ENCODE assay signal across 19 cellular contexts in the genomic region with DNA sequence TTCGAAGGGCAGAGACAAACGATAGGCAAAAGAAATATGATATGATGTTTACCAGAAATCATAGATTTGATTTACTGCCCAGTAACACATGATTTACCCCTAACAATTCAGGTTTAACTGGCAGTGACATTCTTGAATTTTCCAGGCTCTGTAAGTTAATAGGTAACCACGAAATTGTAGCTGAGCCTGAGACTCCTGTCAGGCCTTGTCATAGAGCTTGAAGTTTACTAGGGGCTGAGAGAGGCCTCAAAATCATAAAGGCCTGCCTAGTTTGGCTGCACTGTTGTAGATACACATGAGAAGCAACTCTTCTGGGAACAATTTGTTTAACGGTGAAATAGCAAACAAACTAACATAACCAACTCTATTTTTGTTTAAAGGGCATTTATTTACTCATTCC. TPM values are rescaled to one million over a fixed set of nuclear protein-coding genes. Genes with fewer than 3 reads are reported as not detected.
A peak's percentile ranks its signal among the peaks of the same experiment; 100 is the strongest.
DNase-seq lines count a peak whose midpoint lies in the region; ATAC-seq and TF ChIP-seq lines count a peak whose summit lies in the region.
"Had no signal": no experiment of that assay in that cellular context is flagged by ENCODE, and none has a peak within 500 bp of the region (broad histone marks: within the 10 kb centered on the region; RNA-seq: fewer than 3 reads in every experiment).

No MANE protein-coding gene starts in this region.

- TF ChIP-seq CTCF in breast epithelium (IDR thresholded peaks at IDR 0.05) (no peak), MCF 10A (IDR thresholded peaks at IDR 0.05; ENCODE audit: unreplicated experiment) (no peak)

- peaks cover 4% of the 10 kb centered on the region for H3K36me3 Mint-ChIP-seq in MCF 10A (ENCODE audit: insufficient read depth, unreplicated experiment)

- peak overlapping the region; percentile 31 to 54 for H3K27ac ChIP-seq in breast epithelium
- H3K27ac ChIP-seq in urinary bladder (ENCODE audit: low read depth): peak overlapping the region; percentile 29
- H3K27ac ChIP-seq: ovary had no signal

- WGBS in urinary bladder: 52% methylated on average over 4 of the region's 4 CpGs

- H3K4me1 Mint-ChIP-seq in MCF 10A (ENCODE audit: insufficient read depth, unreplicated experiment): no peaks in the 10 kb centered on the region

- DNase-seq in breast epithelium (ENCODE audit: low spot score in 2 of 2) (no peak), MCF 10A (ENCODE audit: unreplicated experiment) (no peak), glomerular visceral epithelial cell (ENCODE audit: extremely low spot score) (peak; percentile 14), myocyte (ENCODE audit: low read depth) (peak; percentile 19), head of caudate nucleus (no peak), NCI-H1694 treated with DMSO at 0.1 percent for 48 hours (lab: John Stamatoyannopoulos, UW) (no peak)
- DNase-seq: activated CD4-positive, alpha-beta T cell treated with anti-CD3 and anti-CD28 coated beads for 1 hour; activated naive CD8-positive, alpha-beta T cell treated with anti-CD3 and anti-CD28 coated beads, Interleukin-2, amount 50 U/mL, for 24 hours; C1 segment of cervical spinal cord; NCI-H510A treated with DMSO at 0.1 percent for 48 hours; ovary; stimulated activated CD4-positive, alpha-beta T cell treated with anti-CD3 and anti-CD28 coated beads, Interleukin-2, amount 100 ng/mL, for 48 hours; stimulated activated naive CD8-positive, alpha-beta T cell treated with anti-CD3 and anti-CD28 coated beads, Interleukin-15, amount 100 ng/mL, for 72 hours had no signal

- CTCF ChIA-PET in MCF 10A (lab: Yijun Ruan, JAX): no interaction called here

- no peaks in the 10 kb centered on the region for H3K9me3 Mint-ChIP-seq in MCF 10A (ENCODE audit: unreplicated experiment)
- H3K9me3 Mint-ChIP-seq: activated naive CD8-positive, alpha-beta T cell treated with anti-CD3 and anti-CD28 coated beads, Interleukin-2, amount 50 U/mL, for 24 hours; activated T-helper 17 cell treated with anti-CD3 and anti-CD28 coated beads, Interleukin-2, amount 50 U/mL, for 72 hours; dendritic cell treated with granulocyte-macrophage colony-stimulating factor and Interleukin-4, amounts not matched to agents 40 ng/mL and 50 ng/mL, for 4 days; stimulated activated naive CD8-positive, alpha-beta T cell treated with anti-CD3 and anti-CD28 coated beads, Interleukin-15, amount 100 ng/mL, for 72 hours had no signal

- H3K4me1 ChIP-seq in breast epithelium: no peaks in the 10 kb centered on the region
- peaks cover 2% of the 10 kb centered on the region for H3K4me1 ChIP-seq in urinary bladder (ENCODE audit: insufficient read depth)

- no peaks in the 10 kb centered on the region for H3K36me3 ChIP-seq in breast epithelium
- no peaks in the 10 kb centered on the region for H3K36me3 ChIP-seq in urinary bladder (ENCODE audit: insufficient read depth)
- H3K36me3 ChIP-seq: ovary had no signal

- BruUV-seq in MCF 10A (replicated peaks; lab: Mats Ljungman, UMichigan): no TSS peak

- no peak for TF ChIP-seq POLR2A in breast epithelium (IDR thresholded peaks at IDR 0.05)

- no peaks in the 10 kb centered on the region for H3K27me3 ChIP-seq in breast epithelium
- H3K27me3 ChIP-seq: ovary had no signal

- no peaks in the 10 kb centered on the region for H3K27me3 Mint-ChIP-seq in MCF 10A (ENCODE audit: insufficient read depth, unreplicated experiment)
- H3K27me3 Mint-ChIP-seq: activated naive CD8-positive, alpha-beta T cell treated with anti-CD3 and anti-CD28 coated beads, Interleukin-2, amount 50 U/mL, for 24 hours; activated T-helper 17 cell treated with anti-CD3 and anti-CD28 coated beads, Interleukin-2, amount 50 U/mL, for 72 hours; dendritic cell treated with granulocyte-macrophage colony-stimulating factor and Interleukin-4, amounts not matched to agents 40 ng/mL and 50 ng/mL, for 4 days; stimulated activated naive CD8-positive, alpha-beta T cell treated with anti-CD3 and anti-CD28 coated beads, Interleukin-15, amount 100 ng/mL, for 72 hours had no signal

- no peaks in the 10 kb centered on the region for H3K9me3 ChIP-seq in breast epithelium
- H3K9me3 ChIP-seq: ovary had no signal

- intact Hi-C loops in breast epithelium (cut with DNase I; ENCODE audit: low total_unique reads) (no loop called here), MCF 10A (cut with micrococcal nuclease) (no loop called here), head of caudate nucleus (cut with DNase I) (no loop called here)

- no peak overlapping the region for H3K4me3 ChIP-seq in breast epithelium
- no peak overlapping the region for H3K4me3 ChIP-seq in urinary bladder (ENCODE audit: low read depth, low read length)
- H3K4me3 ChIP-seq: ovary had no signal

- H3K4me3 Mint-ChIP-seq in MCF 10A (ENCODE audit: unreplicated experiment): no peak overlapping the region
- H3K4me3 Mint-ChIP-seq: activated naive CD8-positive, alpha-beta T cell treated with anti-CD3 and anti-CD28 coated beads, Interleukin-2, amount 50 U/mL, for 24 hours; activated T-helper 17 cell treated with anti-CD3 and anti-CD28 coated beads, Interleukin-2, amount 50 U/mL, for 72 hours; dendritic cell treated with granulocyte-macrophage colony-stimulating factor and Interleukin-4, amounts not matched to agents 40 ng/mL and 50 ng/mL, for 4 days; stimulated activated naive CD8-positive, alpha-beta T cell treated with anti-CD3 and anti-CD28 coated beads, Interleukin-15, amount 100 ng/mL, for 72 hours had no signal

- H3K27ac Mint-ChIP-seq in MCF 10A (ENCODE audit: low read depth, unreplicated experiment): no peak overlapping the region
- H3K27ac Mint-ChIP-seq: activated naive CD8-positive, alpha-beta T cell treated with anti-CD3 and anti-CD28 coated beads, Interleukin-2, amount 50 U/mL, for 24 hours; activated T-helper 17 cell treated with anti-CD3 and anti-CD28 coated beads, Interleukin-2, amount 50 U/mL, for 72 hours; dendritic cell treated with granulocyte-macrophage colony-stimulating factor and Interleukin-4, amounts not matched to agents 40 ng/mL and 50 ng/mL, for 4 days had no signal

- POLR2A ChIA-PET in MCF 10A (lab: Yijun Ruan, JAX): no interaction called here

- no peak for ATAC-seq in HG03095 (IDR thresholded peaks at IDR 0.05; ENCODE audit: unreplicated experiment)
- ATAC-seq: activated naive CD8-positive, alpha-beta T cell treated with anti-CD3 and anti-CD28 coated beads, Interleukin-2, amount 50 U/mL, for 24 hours; activated T-helper 17 cell treated with anti-CD3 and anti-CD28 coated beads, Interleukin-2, amount 50 U/mL, for 72 hours; HCT116; stimulated activated naive CD8-positive, alpha-beta T cell treated with anti-CD3 and anti-CD28 coated beads, Interleukin-15, amount 100 ng/mL, for 72 hours had no signal

RNA-seq across cellular contexts. Expression of a gene that starts 3.3 kb away (rescaled TPM):
- total RNA-seq in breast epithelium: 1 to 10 TPM in 2 of 3 donors, under 1 TPM in 1; 0.96 to 8.5 (median 7.8) TPM
- total RNA-seq in MCF 10A (2022): not detected in 2 replicates
- 0.47 TPM in 1 of 2 replicates, not detected in the other for total RNA-seq in myocyte
- polyA plus RNA-seq in myocyte (2012): not detected
- 27.3 TPM for total RNA-seq in urinary bladder
- polyA plus RNA-seq in urinary bladder: 1.8 TPM
- total RNA-seq: A673 had no signal

RNA-seq across cellular contexts. Expression of a gene that starts 26.4 kb away (rescaled TPM):
- total RNA-seq in breast epithelium: 100 to 1,000 TPM; 159 to 222 (median 168) TPM
- total RNA-seq in MCF 10A (2022): 2.3 and 7.7 TPM in 2 replicates
- 0.47 TPM in 1 of 2 replicates, not detected in the other for total RNA-seq in myocyte
- polyA plus RNA-seq in myocyte (2012): 3.2 TPM
- total RNA-seq in urinary bladder: 56.6 TPM
- polyA plus RNA-seq in urinary bladder: 127 TPM

RNA-seq across cellular contexts. Expression of a gene that starts 37.8 kb away (rescaled TPM):
- total RNA-seq in breast epithelium: not detected
- not detected in 2 replicates for total RNA-seq in MCF 10A (2022)
- total RNA-seq in myocyte: not detected in 2 replicates
- not detected for polyA plus RNA-seq in myocyte (2012)
- total RNA-seq in urinary bladder: not detected
- polyA plus RNA-seq in urinary bladder: not detected
- total RNA-seq: A673; activated T-helper 17 cell treated with anti-CD3 and anti-CD28 coated beads, Interleukin-2, amount 50 U/mL, for 72 hours; ovary had no signal
- polyA plus RNA-seq: ovary had no signal

RNA-seq across cellular contexts. Expression of a gene that starts 49.4 kb away (rescaled TPM):
- total RNA-seq in breast epithelium (1,000 to 10,000 TPM in 2 of 3 donors, 100 to 1,000 TPM in 1; 330 to 5,040 (median 1,381) TPM), MCF 10A (2022) (1.3 and 4.8 TPM in 2 replicates), myocyte (not detected in 2 replicates), urinary bladder (487 TPM)
- 0.33 TPM for polyA plus RNA-seq in myocyte (2012)
- polyA plus RNA-seq in urinary bladder: 596 TPM
- total RNA-seq: A673 had no signal

Comparison
In these comparisons a context has a peak if more than half of its experiments do, and no peak if none do; other contexts are left out.
1. DNase-seq: peak in glomerular visceral epithelial cell (single experiment) and myocyte (single experiment); none in breast epithelium (0 of 2), MCF 10A (single experiment), head of caudate nucleus (0 of 42) and NCI-H1694 treated with DMSO at 0.1 percent for 48 hours (single experiment).